1 cellular context compared by ENCODE assay signal in the genomic region with DNA sequence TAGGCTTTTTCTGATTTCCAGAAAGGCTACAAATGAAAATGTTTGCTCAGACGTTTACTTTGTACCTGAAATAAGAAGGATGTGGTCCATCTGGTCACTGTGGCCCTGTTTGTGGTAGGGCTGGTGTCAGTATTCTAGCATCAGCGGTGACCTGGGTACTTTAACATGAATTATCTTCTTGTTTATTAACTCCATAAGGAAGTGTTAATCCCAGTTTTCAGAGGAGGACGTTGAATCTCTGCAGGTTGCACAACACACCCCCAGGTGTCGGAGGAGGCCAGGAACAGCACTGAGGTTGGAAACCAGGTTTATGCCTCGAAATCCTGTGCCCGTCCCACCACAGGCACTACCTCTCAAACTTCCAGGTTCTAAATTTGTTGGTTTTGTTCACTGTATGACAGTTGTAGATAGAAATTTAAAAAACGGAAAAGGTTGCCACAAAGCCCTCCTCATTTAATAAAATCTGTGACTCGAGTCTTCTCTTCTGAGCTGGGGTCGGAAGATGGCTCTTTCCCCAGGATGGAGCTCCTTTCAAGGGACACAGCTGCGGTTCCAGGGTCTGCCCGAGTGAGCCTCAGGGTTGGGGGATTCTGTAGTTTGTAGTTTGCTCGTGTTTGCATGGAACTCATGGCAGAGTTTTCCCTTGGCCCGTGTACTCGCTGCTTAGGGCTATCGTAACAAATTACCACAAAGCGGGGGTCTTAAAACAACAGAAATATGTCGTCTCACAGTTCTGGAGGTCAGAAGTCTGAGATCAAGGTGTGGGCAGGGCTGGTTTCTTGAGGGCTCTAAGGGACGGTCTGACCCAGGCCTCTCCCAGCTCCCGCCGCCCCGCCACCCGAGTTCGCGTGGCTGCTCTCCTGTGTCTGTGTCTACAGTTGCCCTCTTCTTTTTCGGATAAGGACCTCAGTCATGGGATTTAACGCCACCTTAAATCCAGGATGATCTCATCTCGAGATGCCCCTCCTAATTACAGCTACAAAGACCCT.
TF ChIP-seq lines count a peak whose summit lies in the region.

No MANE protein-coding gene starts in this region.

TF ChIP-seq in HepG2, 621 proteins besides CTCF, POLR2A, EP300 and RAD21:
- TF ChIP-seq, protein P1, sequence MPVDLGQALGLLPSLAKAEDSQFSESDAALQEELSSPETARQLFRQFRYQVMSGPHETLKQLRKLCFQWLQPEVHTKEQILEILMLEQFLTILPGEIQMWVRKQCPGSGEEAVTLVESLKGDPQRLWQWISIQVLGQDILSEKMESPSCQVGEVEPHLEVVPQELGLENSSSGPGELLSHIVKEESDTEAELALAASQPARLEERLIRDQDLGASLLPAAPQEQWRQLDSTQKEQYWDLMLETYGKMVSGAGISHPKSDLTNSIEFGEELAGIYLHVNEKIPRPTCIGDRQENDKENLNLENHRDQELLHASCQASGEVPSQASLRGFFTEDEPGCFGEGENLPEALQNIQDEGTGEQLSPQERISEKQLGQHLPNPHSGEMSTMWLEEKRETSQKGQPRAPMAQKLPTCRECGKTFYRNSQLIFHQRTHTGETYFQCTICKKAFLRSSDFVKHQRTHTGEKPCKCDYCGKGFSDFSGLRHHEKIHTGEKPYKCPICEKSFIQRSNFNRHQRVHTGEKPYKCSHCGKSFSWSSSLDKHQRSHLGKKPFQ (CRISPR knock-in tag; IDR thresholded peaks at IDR 0.05; ENCODE audit: insufficient replicate concordance) = no peak
- no peak for TF ChIP-seq SMARCC2 (IDR thresholded peaks at IDR 0.05)
- no peak for TF ChIP-seq KDM2A (CRISPR knock-in tag; IDR thresholded peaks at IDR 0.05; ENCODE audit: borderline replicate concordance, low read depth)
- no peak for TF ChIP-seq MYC (CRISPR knock-in tag; IDR thresholded peaks at IDR 0.05; ENCODE audit: borderline replicate concordance)
- TF ChIP-seq ZNF83 (CRISPR knock-in tag; IDR thresholded peaks at IDR 0.05; ENCODE audit: borderline replicate concordance) = no peak
- TF ChIP-seq, protein P2, sequence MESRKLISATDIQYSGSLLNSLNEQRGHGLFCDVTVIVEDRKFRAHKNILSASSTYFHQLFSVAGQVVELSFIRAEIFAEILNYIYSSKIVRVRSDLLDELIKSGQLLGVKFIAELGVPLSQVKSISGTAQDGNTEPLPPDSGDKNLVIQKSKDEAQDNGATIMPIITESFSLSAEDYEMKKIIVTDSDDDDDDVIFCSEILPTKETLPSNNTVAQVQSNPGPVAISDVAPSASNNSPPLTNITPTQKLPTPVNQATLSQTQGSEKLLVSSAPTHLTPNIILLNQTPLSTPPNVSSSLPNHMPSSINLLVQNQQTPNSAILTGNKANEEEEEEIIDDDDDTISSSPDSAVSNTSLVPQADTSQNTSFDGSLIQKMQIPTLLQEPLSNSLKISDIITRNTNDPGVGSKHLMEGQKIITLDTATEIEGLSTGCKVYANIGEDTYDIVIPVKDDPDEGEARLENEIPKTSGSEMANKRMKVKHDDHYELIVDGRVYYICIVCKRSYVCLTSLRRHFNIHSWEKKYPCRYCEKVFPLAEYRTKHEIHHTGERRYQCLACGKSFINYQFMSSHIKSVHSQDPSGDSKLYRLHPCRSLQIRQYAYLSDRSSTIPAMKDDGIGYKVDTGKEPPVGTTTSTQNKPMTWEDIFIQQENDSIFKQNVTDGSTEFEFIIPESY (CRISPR knock-in tag; IDR thresholded peaks at IDR 0.05) = peak; percentile 14; the same call in 1 of the 2 replicates
- peak; percentile 78; the same call in 1 of the 2 replicates for TF ChIP-seq CEBPB (IDR thresholded peaks at IDR 0.05; ENCODE audit: borderline replicate concordance, low read depth, low read length)
- peak; percentile 39; the same call in 1 of the 2 replicates for TF ChIP-seq ZBTB38 (CRISPR knock-in tag; IDR thresholded peaks at IDR 0.05)
- TF ChIP-seq ZNF282 (IDR thresholded peaks at IDR 0.05; ENCODE audit: partially characterized antibody) = no peak
- peak; percentile 77 for TF ChIP-seq CEBPG (CRISPR knock-in tag; IDR thresholded peaks at IDR 0.05)
- TF ChIP-seq KMT2A (CRISPR knock-in tag; IDR thresholded peaks at IDR 0.05) = no peak
- TF ChIP-seq, protein P3, sequence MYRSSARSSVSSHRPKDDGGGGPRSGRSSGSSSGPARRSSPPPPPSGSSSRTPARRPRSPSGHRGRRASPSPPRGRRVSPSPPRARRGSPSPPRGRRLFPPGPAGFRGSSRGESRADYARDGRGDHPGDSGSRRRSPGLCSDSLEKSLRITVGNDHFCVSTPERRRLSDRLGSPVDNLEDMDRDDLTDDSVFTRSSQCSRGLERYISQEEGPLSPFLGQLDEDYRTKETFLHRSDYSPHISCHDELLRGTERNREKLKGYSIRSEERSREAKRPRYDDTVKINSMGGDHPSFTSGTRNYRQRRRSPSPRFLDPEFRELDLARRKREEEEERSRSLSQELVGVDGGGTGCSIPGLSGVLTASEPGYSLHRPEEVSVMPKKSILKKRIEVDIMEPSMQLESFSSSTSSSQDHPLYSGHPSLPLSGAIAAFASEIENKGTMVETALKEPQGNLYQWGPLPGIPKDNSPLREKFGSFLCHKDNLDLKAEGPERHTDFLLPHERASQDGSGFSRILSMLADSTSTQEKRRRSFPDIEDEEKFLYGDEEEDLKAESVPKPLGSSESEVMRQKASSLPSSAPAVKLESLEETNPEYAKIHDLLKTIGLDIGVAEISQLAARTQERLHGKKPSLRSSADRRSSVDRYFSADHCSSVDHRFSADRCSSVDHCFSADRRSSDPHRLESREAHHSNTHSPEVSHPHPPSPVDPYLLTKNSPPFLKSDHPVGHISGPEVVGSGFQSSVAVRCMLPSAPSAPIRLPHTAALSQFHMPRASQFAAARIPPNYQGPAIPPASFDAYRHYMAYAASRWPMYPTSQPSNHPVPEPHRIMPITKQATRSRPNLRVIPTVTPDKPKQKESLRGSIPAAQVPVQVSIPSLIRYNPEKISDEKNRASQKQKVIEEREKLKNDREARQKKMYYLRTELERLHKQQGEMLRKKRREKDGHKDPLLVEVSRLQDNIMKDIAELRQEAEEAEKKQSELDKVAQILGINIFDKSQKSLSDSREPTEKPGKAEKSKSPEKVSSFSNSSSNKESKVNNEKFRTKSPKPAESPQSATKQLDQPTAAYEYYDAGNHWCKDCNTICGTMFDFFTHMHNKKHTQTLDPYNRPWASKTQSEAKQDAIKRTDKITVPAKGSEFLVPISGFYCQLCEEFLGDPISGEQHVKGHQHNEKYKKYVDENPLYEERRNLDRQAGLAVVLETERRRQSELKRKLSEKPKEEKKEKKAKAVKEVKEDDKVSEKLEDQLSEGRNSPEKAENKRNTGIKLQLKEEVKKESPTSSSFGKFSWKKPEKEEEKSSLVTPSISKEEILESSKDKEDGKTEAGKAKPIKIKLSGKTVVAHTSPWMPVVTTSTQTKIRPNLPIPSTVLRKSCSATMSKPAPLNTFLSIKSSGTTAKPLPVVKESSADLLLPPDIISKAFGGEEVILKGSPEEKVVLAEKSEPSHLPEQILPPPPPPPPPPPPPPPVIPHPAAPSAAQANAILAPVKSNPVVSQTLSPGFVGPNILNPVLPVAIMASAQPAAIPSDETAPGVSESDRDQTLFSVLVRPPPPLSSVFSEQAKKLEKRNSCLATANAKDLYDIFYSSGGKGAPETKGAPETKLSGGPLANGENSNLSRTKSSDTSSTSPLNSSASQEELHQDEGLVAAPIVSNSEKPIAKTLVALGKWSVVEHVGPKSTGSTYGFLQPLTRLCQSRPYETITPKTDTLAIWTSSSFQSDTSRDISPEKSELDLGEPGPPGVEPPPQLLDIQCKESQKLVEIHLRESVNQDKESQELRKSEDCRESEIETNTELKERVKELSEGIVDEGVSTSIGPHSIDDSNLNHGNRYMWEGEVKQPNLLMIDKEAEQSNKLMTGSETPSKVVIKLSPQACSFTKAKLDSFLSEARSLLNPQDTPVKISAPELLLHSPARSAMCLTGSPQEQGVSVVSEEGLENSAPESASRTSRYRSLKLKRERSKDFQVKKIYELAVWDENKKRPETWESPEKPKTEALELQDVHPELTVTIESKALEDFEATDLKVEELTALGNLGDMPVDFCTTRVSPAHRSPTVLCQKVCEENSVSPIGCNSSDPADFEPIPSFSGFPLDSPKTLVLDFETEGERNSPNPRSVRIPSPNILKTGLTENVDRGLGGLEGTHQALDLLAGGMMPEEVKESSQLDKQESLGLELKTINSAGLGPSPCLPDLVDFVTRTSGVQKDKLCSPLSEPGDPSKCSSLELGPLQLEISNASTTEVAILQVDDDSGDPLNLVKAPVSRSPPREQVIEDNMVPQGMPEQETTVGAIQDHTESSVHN (CRISPR knock-in tag; IDR thresholded peaks at IDR 0.05) = no peak
- no peak for TF ChIP-seq ZNF367 (CRISPR knock-in tag; IDR thresholded peaks at IDR 0.05; ENCODE audit: borderline replicate concordance)
- TF ChIP-seq ZSCAN29 (CRISPR knock-in tag; conservative IDR thresholded peaks at IDR 0.05) = no peak
